Comparison of ENCODE assay signal across 11 cellular contexts in genomic region chr14:62691613-62692489, GRCh38.
DNase-seq lines count a peak whose midpoint lies in the region; ATAC-seq and TF ChIP-seq lines count a peak whose summit lies in the region.
"Had no signal": no experiment of that assay in that cellular context is flagged by ENCODE, and none has a peak within 500 bp of the region (broad histone marks: within the 10 kb centered on the region; RNA-seq: fewer than 3 reads in every experiment).

No MANE protein-coding gene starts in this region.

- H3K4me3 ChIP-seq in fibroblast of mammary gland (ENCODE audit: control insufficient read depth, low read depth, low read length) = no peak overlapping the region
- H3K4me3 ChIP-seq in skin epidermis = no peak overlapping the region
- no peak overlapping the region for H3K4me3 ChIP-seq in spleen
- H3K4me3 ChIP-seq: uterus had no signal

- H3K36me3 Mint-ChIP-seq in HFFc6 (ENCODE audit: low read depth) = no peaks in the 10 kb centered on the region

- H3K27ac ChIP-seq in skin epidermis (peak overlapping the region in 20 of 21 experiments; percentile 14 to 87 (median 68)), spleen (no peak overlapping the region)
- H3K27ac ChIP-seq: uterus had no signal

- intact Hi-C loops in spleen (cut with DNase I; ENCODE audit: low total_unique reads) = no loop called here

- H3K27ac Mint-ChIP-seq in HFFc6 = peak overlapping the region; percentile 18; the same call in 1 of the 2 replicates
- H3K27ac Mint-ChIP-seq: activated B cell treated with CpG ODN at 0.5 μM for 24 hours had no signal

- WGBS in spleen, 5 donors = 71 to 93% (median 86%) methylated on average over 4 of the region's 4 CpGs

- H3K27me3 Mint-ChIP-seq in HFFc6 (ENCODE audit: insufficient read depth) = no peaks in the 10 kb centered on the region
- H3K27me3 Mint-ChIP-seq: activated B cell treated with CpG ODN at 0.5 μM for 24 hours had no signal

- H3K4me3 Mint-ChIP-seq in HFFc6 = no peak overlapping the region; the same call in 1 of the 2 replicates
- H3K4me3 Mint-ChIP-seq: activated B cell treated with CpG ODN at 0.5 μM for 24 hours, H9 had no signal

- TF ChIP-seq CTCF in HFFc6 (IDR thresholded peaks at IDR 0.05) (no peak), fibroblast of mammary gland (conservative IDR thresholded peaks at IDR 0.05; ENCODE audit: control insufficient read depth, insufficient read depth, low read depth, low read length) (no peak), spleen (IDR thresholded peaks at IDR 0.05 in 8 of 11, conservative IDR thresholded peaks at IDR 0.05 in 3 of 11) (no peak)

- H3K9me3 ChIP-seq in spleen = peaks cover 0 to 25% (median 13%) of the 10 kb centered on the region in 8 donors
- H3K9me3 ChIP-seq: uterus had no signal

- no peaks in the 10 kb centered on the region for H3K4me1 ChIP-seq in spleen
- H3K4me1 ChIP-seq: uterus had no signal

- peaks cover 33% of the 10 kb centered on the region for H3K9me3 Mint-ChIP-seq in HFFc6

- no peaks in the 10 kb centered on the region for H3K4me1 Mint-ChIP-seq in HFFc6 (ENCODE audit: low read depth)
- H3K4me1 Mint-ChIP-seq: activated B cell treated with CpG ODN at 0.5 μM for 24 hours had no signal

- no peaks in the 10 kb centered on the region for H3K36me3 ChIP-seq in spleen
- H3K36me3 ChIP-seq: uterus had no signal

- ATAC-seq in HG03135 (IDR thresholded peaks at IDR 0.05; ENCODE audit: unreplicated experiment) (no peak), HG02759 (IDR thresholded peaks at IDR 0.05; ENCODE audit: unreplicated experiment) (no peak)

- TF ChIP-seq POLR2A in spleen (IDR thresholded peaks at IDR 0.05) = no peak

- peak; percentile 28 for DNase-seq in HFFc6
- DNase-seq in NCI-H69 (lab: John Stamatoyannopoulos, UW) = peak; percentile 97
- peak; percentile 92 for DNase-seq in fibroblast of mammary gland (ENCODE audit: low read depth)
- no peak for DNase-seq in effector CD4-positive, alpha-beta T cell
- no peak for DNase-seq in spleen
- DNase-seq: activated B cell treated with CpG ODN at 0.5 μM for 24 hours, H9 had no signal

- H3K27me3 ChIP-seq in spleen (replicated peaks in 1 of 7) = no peaks in the 10 kb centered on the region
- H3K27me3 ChIP-seq: uterus had no signal

Comparison
In these comparisons a context has a peak if more than half of its experiments do, and no peak if none do; other contexts are left out.
1. DNase-seq: peak in HFFc6 (single experiment), NCI-H69 (single experiment) and fibroblast of mammary gland (single experiment); none in effector CD4-positive, alpha-beta T cell (single experiment) and spleen (single experiment).
2. H3K27ac ChIP-seq: peak in skin epidermis (20 of 21); none in spleen (0 of 8).